In genomic region chrX:151912221-151912620, GRCh38 we compare ENCODE assay signal across 32 cellular contexts. TPM values are rescaled to one million over a fixed set of nuclear protein-coding genes. Genes with fewer than 3 reads are reported as not detected.
"Had no signal": no experiment of that assay in that cellular context is flagged by ENCODE, and none has a peak within 500 bp of the region (broad histone marks: within the 10 kb centered on the region; RNA-seq: fewer than 3 reads in every experiment).

No MANE protein-coding gene starts in this region.

- H3K9me3 ChIP-seq: gastrocnemius medialis, heart left ventricle, left lung, pancreas, right lobe of liver, transverse colon, upper lobe of right lung, vagina had no signal

- ATAC-seq: esophagus mucosa; gastrocnemius medialis; heart left ventricle; left cardiac atrium; left lung; naive thymus-derived CD8-positive, alpha-beta T cell; pancreas; stimulated activated effector memory CD8-positive, alpha-beta T cell treated with anti-CD3 and anti-CD28 coated beads, Interleukin-12 subunit alpha, Interleukin-12 subunit beta, amount 100 ng/mL, for 72 hours; upper lobe of right lung had no signal

- H3K27ac ChIP-seq: dorsolateral prefrontal cortex, epithelial cell of prostate, gastrocnemius medialis, heart left ventricle, hepatocyte, left lung, pancreas, right lobe of liver, transverse colon, upper lobe of right lung, vagina had no signal

- FAIRE-seq: islet of Langerhans, pancreas had no signal

- DNase-seq: dorsolateral prefrontal cortex; effector CD4-positive, alpha-beta T cell; endodermal cell; foreskin fibroblast; gastrocnemius medialis; heart left ventricle; left cardiac atrium; left lung; mesenchymal stem cell; midbrain; naive thymus-derived CD8-positive, alpha-beta T cell; nephron progenitor cell; pancreas; right lobe of liver; stimulated activated CD4-positive, alpha-beta T cell treated with anti-CD3 and anti-CD28 coated beads, Interleukin-2, amount 100 ng/mL, for 24 hours; stimulated activated CD4-positive, alpha-beta T cell treated with anti-CD3 and anti-CD28 coated beads, Interleukin-4, amount 100 ng/mL, for 24 hours; stimulated activated naive CD4-positive, alpha-beta T cell treated with Interleukin-2 at 50 U/mL for 16 hours; transverse colon; upper lobe of right lung had no signal

- H3K4me1 ChIP-seq: gastrocnemius medialis, heart left ventricle, left lung, pancreas, right lobe of liver, transverse colon, upper lobe of right lung, vagina had no signal

- H3K27me3 ChIP-seq: gastrocnemius medialis, heart left ventricle, hepatocyte, left lung, pancreas, right lobe of liver, transverse colon, upper lobe of right lung, vagina had no signal

- H3K4me3 ChIP-seq: dorsolateral prefrontal cortex, gastrocnemius medialis, heart left ventricle, hepatocyte, left lung, pancreas, right lobe of liver, smooth muscle cell, transverse colon, upper lobe of right lung, vagina had no signal

- H3K36me3 ChIP-seq: gastrocnemius medialis, heart left ventricle, left lung, pancreas, right lobe of liver, transverse colon, upper lobe of right lung, vagina had no signal

RNA-seq across cellular contexts. Expression of gene MAGEA4, which starts 0.5 kb away (rescaled TPM):
- total RNA-seq: dorsolateral prefrontal cortex; endodermal cell; esophagus mucosa; gastrocnemius medialis; heart left ventricle; hepatocyte; kidney epithelial cell; left cardiac atrium; left lung; lower leg skin; lung microvascular endothelial cell; mucosa of gallbladder; naive thymus-derived CD8-positive, alpha-beta T cell; omental fat pad; pancreas; progenitor cell of endocrine pancreas; right lobe of liver; smooth muscle cell; transverse colon; upper lobe of right lung; vagina had no signal
